8 cellular contexts compared by ENCODE assay signal in the genomic region with DNA sequence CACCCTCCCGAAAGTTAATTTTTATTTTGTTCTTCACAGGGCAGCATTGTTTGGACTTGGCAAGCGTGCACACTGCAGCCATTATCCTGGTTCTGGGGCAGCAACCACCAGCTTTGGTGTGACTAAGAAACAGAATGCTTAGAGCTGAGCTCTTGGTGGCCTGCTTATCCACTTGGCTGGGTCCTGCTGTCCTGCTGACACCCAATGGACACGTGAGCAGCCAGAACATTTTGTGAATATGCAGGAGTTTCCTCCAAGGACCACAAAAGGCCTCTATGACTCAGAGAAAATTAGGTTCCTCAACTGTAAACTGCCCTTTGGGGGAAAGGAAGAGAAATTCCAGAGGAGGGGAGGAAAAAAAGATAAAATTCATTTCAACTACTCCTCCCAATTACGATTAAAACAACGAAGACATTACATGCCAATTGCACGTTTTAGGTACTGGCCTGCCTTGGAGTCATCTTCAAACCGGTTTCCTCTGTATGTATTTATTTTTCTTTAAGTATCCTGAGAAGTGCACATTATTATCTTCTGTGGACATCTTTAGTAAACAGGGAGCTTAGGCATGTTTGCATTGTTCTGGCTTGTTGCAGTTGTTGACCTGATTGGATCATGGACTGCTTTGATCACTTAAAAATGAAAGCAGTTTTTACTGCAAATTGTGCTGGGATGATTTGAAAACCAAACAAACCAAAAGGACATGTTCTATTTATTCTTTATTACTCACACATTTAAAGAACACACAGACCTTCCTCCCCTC.
A peak's percentile ranks its signal among the peaks of the same experiment; 100 is the strongest.
DNase-seq lines count a peak whose midpoint lies in the region; ATAC-seq, FAIRE-seq and TF ChIP-seq lines count a peak whose summit lies in the region.

No MANE protein-coding gene starts in this region.

- no peak for ATAC-seq in HG02981 (IDR thresholded peaks at IDR 0.05; ENCODE audit: unreplicated experiment)

- peak; percentile 30 for DNase-seq in GM04504 (ENCODE audit: low read depth)
- DNase-seq in RPMI7951 (ENCODE audit: low read depth) = peak; percentile 90
- DNase-seq in foreskin fibroblast = peak; percentile 79 to 84
- peak; percentile 94 for DNase-seq in pons (ENCODE audit: low spot score)
- DNase-seq in D721Med (ENCODE audit: insufficient read length, low spot score) = no peak
- no peak for DNase-seq in NCI-H187 (lab: John Stamatoyannopoulos, UW)
- no peak for DNase-seq in NAMALWA (ENCODE audit: low spot score)

- TF ChIP-seq CTCF in foreskin fibroblast (IDR thresholded peaks at IDR 0.05; ENCODE audit: low read depth, low read length) (no peak), D721Med (IDR thresholded peaks at IDR 0.05; ENCODE audit: insufficient read depth, missing control alignments) (no peak)

- FAIRE-seq in D721Med (lab: Jason Lieb, UNC) = no peak

- H3K4me3 ChIP-seq in foreskin fibroblast (ENCODE audit: low read depth in 1 of 2, low read length in 2 of 2) = peak overlapping the region; percentile 21 to 38

Comparison
In these comparisons a context has a peak if more than half of its experiments do, and no peak if none do; other contexts are left out.
1. DNase-seq: peak in GM04504 (single experiment), RPMI7951 (single experiment), foreskin fibroblast (2 of 2) and pons (single experiment); none in D721Med (single experiment), NCI-H187 (0 of 2) and NAMALWA (single experiment).